ENCODE assay signal across 20 cellular contexts in the genomic region with DNA sequence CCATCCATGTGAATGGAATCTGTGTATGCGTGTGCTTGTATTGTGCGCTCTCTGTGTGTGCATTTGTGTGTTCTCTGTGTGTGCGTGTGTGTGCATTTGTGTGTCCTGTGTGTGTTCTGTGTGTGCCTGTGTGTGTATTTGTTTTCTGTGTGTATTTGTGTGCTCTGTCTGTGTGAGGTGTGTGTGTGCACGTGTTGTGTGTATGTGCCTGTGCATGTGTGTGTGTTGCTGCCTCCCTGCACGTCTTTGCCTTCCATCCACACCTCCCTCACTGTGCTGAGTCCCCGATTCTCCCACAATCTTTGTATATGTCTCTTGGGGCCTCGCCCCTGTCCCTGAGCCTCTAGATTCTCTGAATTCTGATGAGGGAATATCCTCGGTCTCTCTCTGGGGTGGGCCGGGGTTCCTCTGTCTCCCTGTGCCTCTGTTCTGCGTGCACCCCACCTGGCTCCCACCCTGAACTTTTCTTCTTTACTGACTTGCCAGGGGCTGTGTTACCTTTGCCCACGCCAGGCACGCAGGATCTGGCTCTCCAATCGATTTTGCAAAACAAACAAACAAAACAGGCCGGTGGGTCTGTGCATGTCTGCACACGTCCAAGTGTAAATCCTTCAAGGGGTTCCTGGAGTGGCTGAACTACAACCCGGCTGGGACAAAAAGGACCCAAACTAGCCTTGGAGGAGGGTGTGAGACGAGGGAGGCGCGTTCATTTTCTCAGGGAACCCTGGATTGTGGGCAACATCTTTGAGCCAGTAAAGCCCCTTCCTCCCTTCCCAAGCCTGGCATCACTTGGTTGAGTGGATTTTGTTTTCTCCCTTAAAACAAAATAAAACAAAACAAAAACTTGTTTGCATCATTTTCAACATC. TPM values are rescaled to one million over a fixed set of nuclear protein-coding genes. Genes with fewer than 3 reads are reported as not detected.
DNase-seq lines count a peak whose midpoint lies in the region; ATAC-seq, FAIRE-seq and TF ChIP-seq lines count a peak whose summit lies in the region.
"Had no signal": no experiment of that assay in that cellular context is flagged by ENCODE, and none has a peak within 500 bp of the region (broad histone marks: within the 10 kb centered on the region; RNA-seq: fewer than 3 reads in every experiment).

No MANE protein-coding gene starts in this region.

- peak overlapping the region; percentile 47 to 70 for H3K4ac ChIP-seq in mesenchymal stem cell (ENCODE audit: low read depth in 1 of 2, low read length in 2 of 2)

- peak overlapping the region; percentile 27 to 51 for H3K23ac ChIP-seq in mesenchymal stem cell (ENCODE audit: low read length in 2 of 2)

- H3K9ac ChIP-seq in mesenchymal stem cell (ENCODE audit: low read length), result no peak overlapping the region

- H3K9me3 ChIP-seq in mesenchymal stem cell (ENCODE audit: control insufficient read depth, low read length) (no peaks in the 10 kb centered on the region), transverse colon (no peaks in the 10 kb centered on the region), T-helper 17 cell (ENCODE audit: control insufficient read depth, low read length, poor library complexity, severe bottlenecking) (no peaks in the 10 kb centered on the region)

- no peak for TF ChIP-seq POLR2A in transverse colon (IDR thresholded peaks at IDR 0.05)

- no peak overlapping the region for H3K4me2 ChIP-seq in mesenchymal stem cell (ENCODE audit: low read length, poor library complexity, severe bottlenecking)

- peak overlapping the region; percentile 91 for H4K91ac ChIP-seq in mesenchymal stem cell (ENCODE audit: low read length)

- H2BK15ac ChIP-seq in mesenchymal stem cell (ENCODE audit: low read depth, poor library complexity, severe bottlenecking), result no peak overlapping the region

- peaks cover 14% of the 10 kb centered on the region for H3K4me1 Mint-ChIP-seq in T-helper 17 cell

- peaks cover 5% of the 10 kb centered on the region for H3K36me3 Mint-ChIP-seq in T-helper 17 cell (ENCODE audit: low read depth)
- H3K36me3 Mint-ChIP-seq: brain; CD8-positive, alpha-beta T cell had no signal

- DNase-seq in HTR-8/SVneo (ENCODE audit: insufficient read length, low spot score), result no peak
- no peak for DNase-seq in bronchial epithelial cell (ENCODE audit: low read depth)
- peak; percentile 28 for DNase-seq in mesenchymal stem cell
- DNase-seq in transverse colon, result no peak
- DNase-seq in activated gamma-delta T cell treated with Interleukin-2 at 50 U/mL for 16 hours, result no peak
- no peak for DNase-seq in activated gamma-delta T cell (lab: John Stamatoyannopoulos, UW)
- DNase-seq in T-helper 17 cell, result no peak
- DNase-seq: activated B cell treated with CpG ODN at 0.5 μM for 24 hours; CD8-positive, alpha-beta T cell; DND-41; H7; head of caudate nucleus; Kasumi-1; NCI-H1048; NCI-H2081; nucleus accumbens; T1000 had no signal

- intact Hi-C loops in transverse colon (cut with DNase I; ENCODE audit: low total_unique reads), result loop anchor here (5.0 kb wide), 1 partner anchor 200 kb away; no protein-coding TSS in a partner anchor

- no peak overlapping the region for H3K4me3 ChIP-seq in bronchial epithelial cell (ENCODE audit: low read depth, low read length)
- H3K4me3 ChIP-seq in mesenchymal stem cell (ENCODE audit: insufficient read depth in 1 of 2, low read depth in 1 of 2, low read length in 2 of 2), result no peak overlapping the region
- peak overlapping the region in 2 of 4 donors; percentile 1 to 69 for H3K4me3 ChIP-seq in transverse colon

- no peak overlapping the region for H2AFZ ChIP-seq in mesenchymal stem cell (ENCODE audit: low read depth, low read length)

- no peak overlapping the region for H2AK5ac ChIP-seq in mesenchymal stem cell (ENCODE audit: low read length, severe bottlenecking)

- no peak for ATAC-seq in T-helper 17 cell
- ATAC-seq: CD8-positive, alpha-beta T cell had no signal

- peak overlapping the region; percentile 40 to 73 for H2BK12ac ChIP-seq in mesenchymal stem cell (ENCODE audit: low read length in 2 of 2)

- TF ChIP-seq CTCF in bronchial epithelial cell (IDR thresholded peaks at IDR 0.05; ENCODE audit: insufficient read depth, low read length, severe bottlenecking) (no peak), transverse colon (IDR thresholded peaks at IDR 0.05) (no peak)

- H3K36me3 ChIP-seq in bronchial epithelial cell (ENCODE audit: control insufficient read depth, insufficient read depth, low read length) (no peaks in the 10 kb centered on the region), mesenchymal stem cell (ENCODE audit: control insufficient read depth in 1 of 2, insufficient read depth in 2 of 2, low read depth in 1 of 2, low read length in 2 of 2) (no peaks in the 10 kb centered on the region), transverse colon (no peaks in the 10 kb centered on the region)

- TF ChIP-seq EP300 in transverse colon (IDR thresholded peaks at IDR 0.05; ENCODE audit: low read depth), result no peak

- peak overlapping the region; percentile 85 for H4K8ac ChIP-seq in mesenchymal stem cell (ENCODE audit: low read length)

- H2BK120ac ChIP-seq in mesenchymal stem cell (ENCODE audit: low read depth, low read length), result no peak overlapping the region

- peaks cover 82% of the 10 kb centered on the region for H3K27me3 Mint-ChIP-seq in T-helper 17 cell

- 44% methylated on average over 18 of the region's 19 CpGs for WGBS in mesenchymal stem cell
- WGBS in transverse colon (ENCODE audit: low coverage in 1 of 2), 2 donors, result 12 to 23% methylated on average over 9 to 19 of the region's 19 CpGs

- no peak overlapping the region for H2BK5ac ChIP-seq in mesenchymal stem cell (ENCODE audit: low read depth, low read length, poor library complexity, severe bottlenecking)

- in situ Hi-C loops in transverse colon (cut with MboI; ENCODE audit: low pct_ligation_motif_present in 1 of 4, low pct_unique_long_range_greater_than_20kb in 1 of 4, low sequenced_read_pairs in 3 of 4), result loop anchor here (25.0 kb wide), 4 partner anchors 165 to 690 kb away; no protein-coding TSS in a partner anchor

- H3K27me3 ChIP-seq in bronchial epithelial cell (ENCODE audit: control insufficient read depth, insufficient read depth, low read length) (peaks cover 83% of the 10 kb centered on the region), mesenchymal stem cell (ENCODE audit: control insufficient read depth in 1 of 2, insufficient read depth in 1 of 2, low read length in 2 of 2) (peaks cover 91 to 96% of the 10 kb centered on the region in 2 experiments), transverse colon (peaks cover 98% of the 10 kb centered on the region)

- no peaks in the 10 kb centered on the region for H3K79me1 ChIP-seq in mesenchymal stem cell (replicated peaks; ENCODE audit: low read length, poor library complexity, severe bottlenecking)

- peaks cover 13% of the 10 kb centered on the region for H3K4me1 ChIP-seq in mesenchymal stem cell (ENCODE audit: control insufficient read depth, insufficient read depth, low read depth, low read length)
- peaks cover 0 to 8% (median 3%) of the 10 kb centered on the region in 4 donors for H3K4me1 ChIP-seq in transverse colon

- H3K27ac ChIP-seq in mesenchymal stem cell (ENCODE audit: low read length, poor library complexity, severe bottlenecking) (no peak overlapping the region), transverse colon (peak overlapping the region; percentile 94 to 99 (median 96))

- H3K4me3 Mint-ChIP-seq in T-helper 17 cell, result no peak overlapping the region
- H3K4me3 Mint-ChIP-seq: activated B cell treated with CpG ODN at 0.5 μM for 24 hours; brain; CD8-positive, alpha-beta T cell had no signal

- peak overlapping the region; percentile 69 to 76 for H3K18ac ChIP-seq in mesenchymal stem cell (ENCODE audit: low read depth in 1 of 2, low read length in 2 of 2)

- H3K27ac Mint-ChIP-seq in T-helper 17 cell, result no peak overlapping the region
- H3K27ac Mint-ChIP-seq: activated B cell treated with CpG ODN at 0.5 μM for 24 hours; CD8-positive, alpha-beta T cell had no signal

- peak overlapping the region in 1 of 2 experiments; percentile 14 for H3K14ac ChIP-seq in mesenchymal stem cell (ENCODE audit: low read length in 2 of 2)

- FAIRE-seq in HTR-8/SVneo (lab: Jason Lieb, UNC) (peak; percentile 88), bronchial epithelial cell (lab: Jason Lieb, UNC) (peak; percentile 98)
- FAIRE-seq: GM12892 had no signal

RNA-seq across cellular contexts. Expression of gene FOXF1, which starts 8.1 kb away (rescaled TPM):
- total RNA-seq in bronchial epithelial cell, result 0.26 TPM in 1 of 2 replicates, not detected in the other
- polyA plus RNA-seq in mesenchymal stem cell (2013, experiment 1 of 2), result 145 TPM
- polyA plus RNA-seq in mesenchymal stem cell (2013, experiment 2 of 2), result 149 TPM
- 10 to 100 TPM; 10.8 to 44.1 (median 23.4) TPM for total RNA-seq in transverse colon
- not detected for total RNA-seq in T-helper 17 cell
- total RNA-seq: activated B cell treated with CpG ODN at 0.5 μM for 24 hours; activated CD8-positive, alpha-beta memory T cell treated with anti-CD3 and anti-CD28 coated beads for 36 hours; CD8-positive, alpha-beta T cell; H7 had no signal

RNA-seq across cellular contexts. Expression of gene MTHFSD, which starts 52.8 kb away (rescaled TPM):
- 13.2 and 19.7 TPM in 2 replicates for total RNA-seq in bronchial epithelial cell
- 8.3 TPM for polyA plus RNA-seq in mesenchymal stem cell (2013, experiment 1 of 2)
- polyA plus RNA-seq in mesenchymal stem cell (2013, experiment 2 of 2), result 6.8 TPM
- total RNA-seq in transverse colon, result 10 to 100 TPM; 25.4 to 51.1 (median 30.0) TPM
- 10 to 100 TPM; 10.8 to 13.1 TPM for total RNA-seq in T-helper 17 cell
